Comparison of ENCODE assay signal across 12 cellular contexts in the genomic region with DNA sequence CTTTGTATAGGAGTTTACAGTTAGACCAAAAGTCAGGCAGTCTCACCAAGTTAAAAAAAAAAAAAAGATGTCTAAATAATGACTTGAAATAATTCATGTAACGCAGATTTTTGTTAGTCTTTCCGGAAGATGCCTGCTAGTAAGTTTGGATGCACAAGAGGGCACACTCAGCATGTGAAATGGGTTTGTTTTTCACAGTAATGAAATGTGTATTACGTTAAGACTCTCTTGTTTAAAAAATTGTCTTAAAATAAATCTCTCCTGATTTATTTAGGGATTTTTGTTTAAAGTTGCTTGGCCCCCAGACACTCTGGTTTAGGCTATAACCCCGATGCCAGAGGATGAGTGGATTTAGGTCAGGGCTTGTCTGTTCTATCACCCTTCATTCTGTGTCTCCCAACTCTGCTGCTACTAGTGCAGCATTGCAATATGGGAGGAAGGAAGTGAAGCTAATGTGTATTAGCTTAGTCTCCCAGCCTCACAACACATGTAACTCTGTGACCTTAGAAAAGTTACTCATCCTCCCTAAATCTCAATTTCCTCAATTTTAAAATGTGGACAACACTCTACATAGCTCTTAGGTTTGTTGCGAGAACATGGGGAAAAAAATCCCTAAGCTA. TPM values are rescaled to one million over a fixed set of nuclear protein-coding genes. Genes with fewer than 3 reads are reported as not detected.
A peak's percentile ranks its signal among the peaks of the same experiment; 100 is the strongest.
DNase-seq lines count a peak whose midpoint lies in the region; ATAC-seq, FAIRE-seq and TF ChIP-seq lines count a peak whose summit lies in the region.
"Had no signal": no experiment of that assay in that cellular context is flagged by ENCODE, and none has a peak within 500 bp of the region (broad histone marks: within the 10 kb centered on the region; RNA-seq: fewer than 3 reads in every experiment).

No MANE protein-coding gene starts in this region.

- no peak for ATAC-seq in lung (ENCODE audit: insufficient read depth, low FRiP score)
- ATAC-seq: activated CD8-positive, alpha-beta T cell treated with anti-CD3 and anti-CD28 coated beads for 36 hours had no signal

- no peaks in the 10 kb centered on the region for H3K27me3 ChIP-seq in lung (ENCODE audit: control insufficient read depth, insufficient read depth)
- H3K27me3 ChIP-seq: ovary had no signal

- H3K4me3 ChIP-seq in AG09309 (ENCODE audit: control insufficient read depth, low read depth, low read length), result no peak overlapping the region
- no peak overlapping the region for H3K4me3 ChIP-seq in lung
- H3K4me3 ChIP-seq: ovary had no signal

- H3K36me3 ChIP-seq in lung (ENCODE audit: control insufficient read depth in 2 of 2, insufficient read depth in 2 of 2, low read length in 2 of 2), result peaks cover 9 to 21% of the 10 kb centered on the region in 2 donors
- H3K36me3 ChIP-seq: ovary had no signal

- 71 to 75% methylated on average over 5 of the region's 5 CpGs for WGBS in lung, 2 donors

- TF ChIP-seq EP300 in Ishikawa (IDR thresholded peaks at IDR 0.05; ENCODE audit: borderline replicate concordance), result no peak

- peak; percentile 7 for DNase-seq in AG09309 (ENCODE audit: low read depth)
- DNase-seq in brain pericyte (ENCODE audit: low read depth, low spot score), result peak; percentile 6
- DNase-seq in lung (ENCODE audit: low spot score), result no peak
- DNase-seq in KG1 (lab: John Stamatoyannopoulos, UW), result no peak
- DNase-seq in stimulated activated naive CD4-positive, alpha-beta T cell treated with Interleukin-2 at 50 U/mL for 16 hours (lab: John Stamatoyannopoulos, UW), result no peak
- DNase-seq in GM19239 (ENCODE audit: insufficient read length, low spot score), result no peak
- DNase-seq in activated CD8-positive, alpha-beta memory T cell treated with anti-CD3 and anti-CD28 coated beads, Interleukin-2, amount 50 U/mL, for 4 hours, result no peak
- DNase-seq: activated CD8-positive, alpha-beta T cell treated with anti-CD3 and anti-CD28 coated beads for 36 hours; DMS153; ovary; SHP77 had no signal

- no peak overlapping the region for H3K27ac ChIP-seq in lung (ENCODE audit: low read depth in 1 of 2, low read length in 1 of 2)
- H3K27ac ChIP-seq: ovary had no signal

- H3K9me3 ChIP-seq in lung (ENCODE audit: control insufficient read depth in 2 of 2, insufficient read depth in 1 of 2, low read length in 1 of 2), result no peaks in the 10 kb centered on the region
- H3K9me3 ChIP-seq: ovary had no signal

- no peak for FAIRE-seq in GM19239 (lab: Jason Lieb, UNC)

- H3K4me1 ChIP-seq in lung (ENCODE audit: control insufficient read depth in 2 of 2, insufficient read depth in 2 of 2, low read length in 2 of 2), result peaks cover 0 to 5% of the 10 kb centered on the region in 2 donors

- TF ChIP-seq RAD21 in Ishikawa (IDR thresholded peaks at IDR 0.05; ENCODE audit: low read depth), result peak; percentile 24; the same call in 1 of the 2 replicates

- peak; percentile 53 for TF ChIP-seq CTCF in AG09309 (IDR thresholded peaks at IDR 0.05; ENCODE audit: control insufficient read depth, insufficient read depth, low read depth, low read length, missing control alignments)
- peak; percentile 31 for TF ChIP-seq CTCF in lung (IDR thresholded peaks at IDR 0.05; ENCODE audit: control extremely low read depth, extremely low read depth)

TF ChIP-seq in Ishikawa, 13 proteins besides CTCF, POLR2A, EP300 and RAD21:
- no peak for TF ChIP-seq TCF12 (IDR thresholded peaks at IDR 0.05; ENCODE audit: low read depth)
- TF ChIP-seq YY1 (IDR thresholded peaks at IDR 0.05; ENCODE audit: low read depth), result no peak
- no peak for TF ChIP-seq ZBTB7A (IDR thresholded peaks at IDR 0.05; ENCODE audit: low read depth)
- TF ChIP-seq, protein P1, sequence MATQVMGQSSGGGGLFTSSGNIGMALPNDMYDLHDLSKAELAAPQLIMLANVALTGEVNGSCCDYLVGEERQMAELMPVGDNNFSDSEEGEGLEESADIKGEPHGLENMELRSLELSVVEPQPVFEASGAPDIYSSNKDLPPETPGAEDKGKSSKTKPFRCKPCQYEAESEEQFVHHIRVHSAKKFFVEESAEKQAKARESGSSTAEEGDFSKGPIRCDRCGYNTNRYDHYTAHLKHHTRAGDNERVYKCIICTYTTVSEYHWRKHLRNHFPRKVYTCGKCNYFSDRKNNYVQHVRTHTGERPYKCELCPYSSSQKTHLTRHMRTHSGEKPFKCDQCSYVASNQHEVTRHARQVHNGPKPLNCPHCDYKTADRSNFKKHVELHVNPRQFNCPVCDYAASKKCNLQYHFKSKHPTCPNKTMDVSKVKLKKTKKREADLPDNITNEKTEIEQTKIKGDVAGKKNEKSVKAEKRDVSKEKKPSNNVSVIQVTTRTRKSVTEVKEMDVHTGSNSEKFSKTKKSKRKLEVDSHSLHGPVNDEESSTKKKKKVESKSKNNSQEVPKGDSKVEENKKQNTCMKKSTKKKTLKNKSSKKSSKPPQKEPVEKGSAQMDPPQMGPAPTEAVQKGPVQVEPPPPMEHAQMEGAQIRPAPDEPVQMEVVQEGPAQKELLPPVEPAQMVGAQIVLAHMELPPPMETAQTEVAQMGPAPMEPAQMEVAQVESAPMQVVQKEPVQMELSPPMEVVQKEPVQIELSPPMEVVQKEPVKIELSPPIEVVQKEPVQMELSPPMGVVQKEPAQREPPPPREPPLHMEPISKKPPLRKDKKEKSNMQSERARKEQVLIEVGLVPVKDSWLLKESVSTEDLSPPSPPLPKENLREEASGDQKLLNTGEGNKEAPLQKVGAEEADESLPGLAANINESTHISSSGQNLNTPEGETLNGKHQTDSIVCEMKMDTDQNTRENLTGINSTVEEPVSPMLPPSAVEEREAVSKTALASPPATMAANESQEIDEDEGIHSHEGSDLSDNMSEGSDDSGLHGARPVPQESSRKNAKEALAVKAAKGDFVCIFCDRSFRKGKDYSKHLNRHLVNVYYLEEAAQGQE (IDR thresholded peaks at IDR 0.05; ENCODE audit: low read depth), result no peak
- TF ChIP-seq TAF1 (IDR thresholded peaks at IDR 0.05; ENCODE audit: low read depth), result no peak
- no peak for TF ChIP-seq CEBPB (IDR thresholded peaks at IDR 0.05)
- no peak for TF ChIP-seq EGR1 (IDR thresholded peaks at IDR 0.05)
- TF ChIP-seq TEAD4 (IDR thresholded peaks at IDR 0.05), result no peak
- TF ChIP-seq, protein P2, sequence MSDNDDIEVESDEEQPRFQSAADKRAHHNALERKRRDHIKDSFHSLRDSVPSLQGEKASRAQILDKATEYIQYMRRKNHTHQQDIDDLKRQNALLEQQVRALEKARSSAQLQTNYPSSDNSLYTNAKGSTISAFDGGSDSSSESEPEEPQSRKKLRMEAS (IDR thresholded peaks at IDR 0.05), result no peak
TF ChIP-seq in Ishikawa: peak in this region for 0.

RNA-seq across cellular contexts. Expression of a gene that starts 25.7 kb away (rescaled TPM):
- 1 to 10 TPM; 5.5 to 8.6 TPM for total RNA-seq in lung
- polyA plus RNA-seq in lung, result 1 to 10 TPM; 4.3 to 6.2 TPM

Comparison
In these comparisons a context has a peak if more than half of its experiments do, and no peak if none do; other contexts are left out.
1. DNase-seq: peak in AG09309 (single experiment) and brain pericyte (single experiment); none in lung (single experiment), KG1 (single experiment), stimulated activated naive CD4-positive, alpha-beta T cell treated with Interleukin-2 at 50 U/mL for 16 hours (single experiment), GM19239 (single experiment) and activated CD8-positive, alpha-beta memory T cell treated with anti-CD3 and anti-CD28 coated beads, Interleukin-2, amount 50 U/mL, for 4 hours (single experiment).